1 cellular context compared by ENCODE assay signal in genomic region chr11:35944503-35945136, GRCh38.
TF ChIP-seq lines count a peak whose summit lies in the region.

No MANE protein-coding gene starts in this region.

TF ChIP-seq in GM23338, 12 proteins besides CTCF, POLR2A, EP300 and RAD21 (continued from another document):
- TF ChIP-seq, protein P1, sequence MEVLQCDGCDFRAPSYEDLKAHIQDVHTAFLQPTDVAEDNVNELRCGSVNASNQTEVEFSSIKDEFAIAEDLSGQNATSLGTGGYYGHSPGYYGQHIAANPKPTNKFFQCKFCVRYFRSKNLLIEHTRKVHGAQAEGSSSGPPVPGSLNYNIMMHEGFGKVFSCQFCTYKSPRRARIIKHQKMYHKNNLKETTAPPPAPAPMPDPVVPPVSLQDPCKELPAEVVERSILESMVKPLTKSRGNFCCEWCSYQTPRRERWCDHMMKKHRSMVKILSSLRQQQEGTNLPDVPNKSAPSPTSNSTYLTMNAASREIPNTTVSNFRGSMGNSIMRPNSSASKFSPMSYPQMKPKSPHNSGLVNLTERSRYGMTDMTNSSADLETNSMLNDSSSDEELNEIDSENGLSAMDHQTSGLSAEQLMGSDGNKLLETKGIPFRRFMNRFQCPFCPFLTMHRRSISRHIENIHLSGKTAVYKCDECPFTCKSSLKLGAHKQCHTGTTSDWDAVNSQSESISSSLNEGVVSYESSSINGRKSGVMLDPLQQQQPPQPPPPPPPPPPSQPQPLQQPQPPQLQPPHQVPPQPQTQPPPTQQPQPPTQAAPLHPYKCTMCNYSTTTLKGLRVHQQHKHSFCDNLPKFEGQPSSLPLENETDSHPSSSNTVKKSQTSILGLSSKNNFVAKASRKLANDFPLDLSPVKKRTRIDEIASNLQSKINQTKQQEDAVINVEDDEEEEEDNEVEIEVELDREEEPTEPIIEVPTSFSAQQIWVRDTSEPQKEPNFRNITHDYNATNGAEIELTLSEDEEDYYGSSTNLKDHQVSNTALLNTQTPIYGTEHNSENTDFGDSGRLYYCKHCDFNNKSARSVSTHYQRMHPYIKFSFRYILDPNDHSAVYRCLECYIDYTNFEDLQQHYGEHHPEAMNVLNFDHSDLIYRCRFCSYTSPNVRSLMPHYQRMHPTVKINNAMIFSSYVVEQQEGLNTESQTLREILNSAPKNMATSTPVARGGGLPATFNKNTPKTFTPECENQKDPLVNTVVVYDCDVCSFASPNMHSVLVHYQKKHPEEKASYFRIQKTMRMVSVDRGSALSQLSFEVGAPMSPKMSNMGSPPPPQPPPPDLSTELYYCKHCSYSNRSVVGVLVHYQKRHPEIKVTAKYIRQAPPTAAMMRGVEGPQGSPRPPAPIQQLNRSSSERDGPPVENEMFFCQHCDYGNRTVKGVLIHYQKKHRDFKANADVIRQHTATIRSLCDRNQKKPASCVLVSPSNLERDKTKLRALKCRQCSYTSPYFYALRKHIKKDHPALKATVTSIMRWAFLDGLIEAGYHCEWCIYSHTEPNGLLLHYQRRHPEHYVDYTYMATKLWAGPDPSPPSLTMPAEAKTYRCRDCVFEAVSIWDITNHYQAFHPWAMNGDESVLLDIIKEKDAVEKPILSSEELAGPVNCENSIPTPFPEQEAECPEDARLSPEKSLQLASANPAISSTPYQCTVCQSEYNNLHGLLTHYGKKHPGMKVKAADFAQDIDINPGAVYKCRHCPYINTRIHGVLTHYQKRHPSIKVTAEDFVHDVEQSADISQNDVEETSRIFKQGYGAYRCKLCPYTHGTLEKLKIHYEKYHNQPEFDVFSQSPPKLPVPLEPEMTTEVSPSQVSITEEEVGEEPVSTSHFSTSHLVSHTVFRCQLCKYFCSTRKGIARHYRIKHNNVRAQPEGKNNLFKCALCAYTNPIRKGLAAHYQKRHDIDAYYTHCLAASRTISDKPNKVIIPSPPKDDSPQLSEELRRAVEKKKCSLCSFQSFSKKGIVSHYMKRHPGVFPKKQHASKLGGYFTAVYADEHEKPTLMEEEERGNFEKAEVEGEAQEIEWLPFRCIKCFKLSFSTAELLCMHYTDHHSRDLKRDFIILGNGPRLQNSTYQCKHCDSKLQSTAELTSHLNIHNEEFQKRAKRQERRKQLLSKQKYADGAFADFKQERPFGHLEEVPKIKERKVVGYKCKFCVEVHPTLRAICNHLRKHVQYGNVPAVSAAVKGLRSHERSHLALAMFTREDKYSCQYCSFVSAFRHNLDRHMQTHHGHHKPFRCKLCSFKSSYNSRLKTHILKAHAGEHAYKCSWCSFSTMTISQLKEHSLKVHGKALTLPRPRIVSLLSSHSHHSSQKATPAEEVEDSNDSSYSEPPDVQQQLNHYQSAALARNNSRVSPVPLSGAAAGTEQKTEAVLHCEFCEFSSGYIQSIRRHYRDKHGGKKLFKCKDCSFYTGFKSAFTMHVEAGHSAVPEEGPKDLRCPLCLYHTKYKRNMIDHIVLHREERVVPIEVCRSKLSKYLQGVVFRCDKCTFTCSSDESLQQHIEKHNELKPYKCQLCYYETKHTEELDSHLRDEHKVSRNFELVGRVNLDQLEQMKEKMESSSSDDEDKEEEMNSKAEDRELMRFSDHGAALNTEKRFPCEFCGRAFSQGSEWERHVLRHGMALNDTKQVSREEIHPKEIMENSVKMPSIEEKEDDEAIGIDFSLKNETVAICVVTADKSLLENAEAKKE (CRISPR knock-in tag; IDR thresholded peaks at IDR 0.05) = no peak
- no peak for TF ChIP-seq JUNB (IDR thresholded peaks at IDR 0.05; ENCODE audit: unreplicated experiment)
